In the genomic region with DNA sequence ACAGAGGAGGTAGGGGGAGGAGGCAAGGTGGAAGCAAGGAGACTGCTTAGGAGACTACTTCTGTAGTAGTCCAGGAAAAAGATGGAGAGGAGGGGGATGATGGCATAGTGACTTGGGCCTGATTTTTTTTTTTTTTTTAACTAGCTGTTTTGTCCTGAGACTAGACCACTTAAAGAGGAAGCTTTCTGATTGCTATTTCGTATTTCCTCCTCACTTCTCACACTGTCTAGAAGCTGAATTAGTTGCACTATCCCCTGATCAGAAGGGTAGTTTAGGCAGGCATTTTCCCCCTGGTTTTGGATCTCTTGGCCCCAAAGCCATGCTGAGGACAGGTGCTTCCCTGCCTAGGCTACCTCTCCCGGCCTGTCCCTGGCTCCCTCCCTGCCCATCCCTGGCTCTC, we compare ENCODE assay signal across 10 cellular contexts. TPM values are rescaled to one million over a fixed set of nuclear protein-coding genes. Genes with fewer than 3 reads are reported as not detected.
DNase-seq lines count a peak whose midpoint lies in the region; ATAC-seq and TF ChIP-seq lines count a peak whose summit lies in the region.
"Had no signal": no experiment of that assay in that cellular context is flagged by ENCODE, and none has a peak within 500 bp of the region (broad histone marks: within the 10 kb centered on the region; RNA-seq: fewer than 3 reads in every experiment).

No MANE protein-coding gene starts in this region.

- ATAC-seq in GM18498 (IDR thresholded peaks at IDR 0.05; ENCODE audit: unreplicated experiment) (peak; percentile 36), PC-3 (no peak), left colon (no peak), GM21786 (IDR thresholded peaks at IDR 0.05; ENCODE audit: unreplicated experiment) (no peak)

- no peak for TF ChIP-seq CTCF in A673 (conservative IDR thresholded peaks at IDR 0.05; ENCODE audit: low read depth, low read length)
- no peak for TF ChIP-seq CTCF in tibial nerve (IDR thresholded peaks at IDR 0.05)
- TF ChIP-seq CTCF in PC-3 (conservative IDR thresholded peaks at IDR 0.05; ENCODE audit: low read depth, low read length): no peak

- peak overlapping the region; percentile 42 for H3K27ac ChIP-seq in A673 (ENCODE audit: low read depth, low read length, poor library complexity, severe bottlenecking)
- peak overlapping the region; percentile 1 for H3K27ac ChIP-seq in muscle layer of duodenum (ENCODE audit: low read length)
- peak overlapping the region in 2 of 4 donors; percentile 6 to 65 for H3K27ac ChIP-seq in tibial nerve
- H3K27ac ChIP-seq in PC-3 (ENCODE audit: low read length): no peak overlapping the region

- POLR2A ChIA-PET in A673 (lab: Charles Lee; ENCODE audit: low non-redundant PET): interaction anchor here (0.6 kb wide), 1 partner anchor 322 kb away, joined by 3 read pairs; no protein-coding TSS in a partner anchor
- POLR2A ChIA-PET in activated CD4-positive, alpha-beta memory T cell treated with anti-CD3 and anti-CD28 coated beads, Interleukin-2, amount 10 ng/mL, durations not matched to agents 7 days and 5 days (lab: Charles Lee): interaction anchor here (0.7 to 1.6 kb wide), 3 partner anchors 9 to 60 kb away, joined by 3 to 8 read pairs (median 3); no protein-coding TSS in a partner anchor
- POLR2A ChIA-PET in PC-3 (lab: Charles Lee; ENCODE audit: unreplicated experiment): no interaction called here

- CTCF ChIA-PET in A673 (lab: Charles Lee) (no interaction called here), PC-3 (lab: Charles Lee) (interaction anchor here (0.5 kb wide), 1 partner anchor 90 kb away, joined by 5 read pairs; no protein-coding TSS in a partner anchor)
- CTCF ChIA-PET in activated CD4-positive, alpha-beta memory T cell treated with anti-CD3 and anti-CD28 coated beads, Interleukin-2, amount 10 ng/mL, durations not matched to agents 7 days and 5 days (lab: Charles Lee): interaction anchor here (0.7 kb wide), 1 partner anchor 450 kb away, joined by 3 read pairs; no protein-coding TSS in a partner anchor

- TF ChIP-seq POLR2A in tibial nerve (IDR thresholded peaks at IDR 0.05): no peak

- H3K9me3 ChIP-seq in A673 (ENCODE audit: low read depth, low read length, poor library complexity, severe bottlenecking) (no peaks in the 10 kb centered on the region), muscle layer of duodenum (ENCODE audit: control insufficient read depth in 1 of 2, low read length in 2 of 2) (no peaks in the 10 kb centered on the region), tibial nerve (no peaks in the 10 kb centered on the region), PC-3 (ENCODE audit: low read length) (no peaks in the 10 kb centered on the region)

- H4K20me1 ChIP-seq in PC-3 (ENCODE audit: low read length): peaks cover 80% of the 10 kb centered on the region

- H3K9me2 ChIP-seq in PC-3 (replicated peaks; ENCODE audit: low read length): no peaks in the 10 kb centered on the region

- no peaks in the 10 kb centered on the region for H3K27me3 Mint-ChIP-seq in activated CD4-positive, alpha-beta memory T cell treated with anti-CD3 and anti-CD28 coated beads, Interleukin-2, amount 10 ng/mL, durations not matched to agents 7 days and 5 days

- H3K4me1 ChIP-seq in A673 (ENCODE audit: insufficient read depth, low read length, poor library complexity, severe bottlenecking) (peaks cover 8% of the 10 kb centered on the region), muscle layer of duodenum (ENCODE audit: control insufficient read depth in 1 of 2, insufficient read depth in 2 of 2, low read length in 2 of 2) (peaks cover 36 to 70% of the 10 kb centered on the region in 2 donors), tibial nerve (peaks cover 0 to 99% (median 57%) of the 10 kb centered on the region in 4 donors), PC-3 (ENCODE audit: insufficient read depth, low read length) (no peaks in the 10 kb centered on the region)

- TF ChIP-seq EP300 in tibial nerve (IDR thresholded peaks at IDR 0.05): no peak

- DNase-seq in A673 (ENCODE audit: low spot score) (no peak), tibial nerve (ENCODE audit: low spot score in 2 of 2) (no peak), PC-3 (no peak), left colon (no peak)
- no peak for DNase-seq in activated CD4-positive, alpha-beta memory T cell treated with anti-CD3 and anti-CD28 coated beads, Interleukin-2, amount 10 ng/mL, durations not matched to agents 7 days and 5 days
- DNase-seq: DMS 273 treated with DMSO at 0.1 percent for 48 hours, H7 had no signal

- H2AFZ ChIP-seq in PC-3 (ENCODE audit: low read length): no peak overlapping the region

- peaks cover 57% of the 10 kb centered on the region for H3K4me1 Mint-ChIP-seq in activated CD4-positive, alpha-beta memory T cell treated with anti-CD3 and anti-CD28 coated beads, Interleukin-2, amount 10 ng/mL, durations not matched to agents 7 days and 5 days

- peaks cover 99% of the 10 kb centered on the region for H3K79me2 ChIP-seq in PC-3 (ENCODE audit: low read length)

- no peak overlapping the region for H3K4me3 Mint-ChIP-seq in activated CD4-positive, alpha-beta memory T cell treated with anti-CD3 and anti-CD28 coated beads, Interleukin-2, amount 10 ng/mL, durations not matched to agents 7 days and 5 days

- H3K4me2 ChIP-seq in PC-3 (ENCODE audit: low read length): no peak overlapping the region

- H3K9ac ChIP-seq in PC-3 (ENCODE audit: low read length): no peak overlapping the region

- no peaks in the 10 kb centered on the region for H3F3A ChIP-seq in PC-3 (ENCODE audit: low read length, unreplicated experiment)

- H3K36me3 ChIP-seq in A673 (ENCODE audit: insufficient read depth, low read length, poor library complexity, severe bottlenecking) (no peaks in the 10 kb centered on the region), muscle layer of duodenum (ENCODE audit: control insufficient read depth in 1 of 2, insufficient read depth in 2 of 2, low read length in 2 of 2) (no peaks in the 10 kb centered on the region), tibial nerve (no peaks in the 10 kb centered on the region), PC-3 (ENCODE audit: low read depth, low read length) (no peaks in the 10 kb centered on the region)

- no peaks in the 10 kb centered on the region for H3K9me3 Mint-ChIP-seq in activated CD4-positive, alpha-beta memory T cell treated with anti-CD3 and anti-CD28 coated beads, Interleukin-2, amount 10 ng/mL, durations not matched to agents 7 days and 5 days

- H3K4me3 ChIP-seq in A673 (ENCODE audit: low read depth, low read length, poor library complexity, severe bottlenecking) (no peak overlapping the region), muscle layer of duodenum (ENCODE audit: low read depth in 1 of 2, low read length in 2 of 2) (no peak overlapping the region), tibial nerve (no peak overlapping the region), PC-3 (ENCODE audit: low read length) (no peak overlapping the region)

- H3K27me3 ChIP-seq in A673 (replicated peaks; ENCODE audit: insufficient read depth, low read depth, low read length, poor library complexity): no peaks in the 10 kb centered on the region
- no peaks in the 10 kb centered on the region for H3K27me3 ChIP-seq in muscle layer of duodenum (ENCODE audit: low read depth, low read length)
- no peaks in the 10 kb centered on the region for H3K27me3 ChIP-seq in tibial nerve
- H3K27me3 ChIP-seq in PC-3 (ENCODE audit: low read length): no peaks in the 10 kb centered on the region

- WGBS in tibial nerve, 2 donors: 53 to 67% methylated on average over 2 of the region's 2 CpGs

- peaks cover 10% of the 10 kb centered on the region for H3K36me3 Mint-ChIP-seq in activated CD4-positive, alpha-beta memory T cell treated with anti-CD3 and anti-CD28 coated beads, Interleukin-2, amount 10 ng/mL, durations not matched to agents 7 days and 5 days (ENCODE audit: low read depth)

- no TSS peak for BruUV-seq in A673 (replicated peaks; lab: Mats Ljungman, UMichigan)
- no TSS peak for BruUV-seq in PC-3 (replicated peaks; lab: Mats Ljungman, UMichigan)

- intact Hi-C loops in A673 (cut with micrococcal nuclease; ENCODE audit: unreplicated experiment) (no loop called here), PC-3 (cut with micrococcal nuclease) (no loop called here), left colon (cut with DNase I, micrococcal nuclease) (no loop called here)

- H3K27ac Mint-ChIP-seq in activated CD4-positive, alpha-beta memory T cell treated with anti-CD3 and anti-CD28 coated beads, Interleukin-2, amount 10 ng/mL, durations not matched to agents 7 days and 5 days: peak overlapping the region; percentile 55

RNA-seq across cellular contexts. Expression of a gene that starts 14.9 kb away (rescaled TPM):
- 257 and 269 TPM in 2 replicates for total RNA-seq in A673 (2021)
- total RNA-seq in activated CD4-positive, alpha-beta memory T cell treated with anti-CD3 and anti-CD28 coated beads, Interleukin-2, amount 10 ng/mL, durations not matched to agents 7 days and 5 days: 100 to 1,000 TPM; 174 to 177 TPM
- total RNA-seq in tibial nerve: 100 to 1,000 TPM; 114 to 166 (median 144) TPM
- 63.9 and 123 TPM in 2 replicates for total RNA-seq in PC-3 (2014; rRNA removed)
- 100 to 1,000 TPM; 118 to 161 TPM for total RNA-seq in left colon
